In the genomic region with DNA sequence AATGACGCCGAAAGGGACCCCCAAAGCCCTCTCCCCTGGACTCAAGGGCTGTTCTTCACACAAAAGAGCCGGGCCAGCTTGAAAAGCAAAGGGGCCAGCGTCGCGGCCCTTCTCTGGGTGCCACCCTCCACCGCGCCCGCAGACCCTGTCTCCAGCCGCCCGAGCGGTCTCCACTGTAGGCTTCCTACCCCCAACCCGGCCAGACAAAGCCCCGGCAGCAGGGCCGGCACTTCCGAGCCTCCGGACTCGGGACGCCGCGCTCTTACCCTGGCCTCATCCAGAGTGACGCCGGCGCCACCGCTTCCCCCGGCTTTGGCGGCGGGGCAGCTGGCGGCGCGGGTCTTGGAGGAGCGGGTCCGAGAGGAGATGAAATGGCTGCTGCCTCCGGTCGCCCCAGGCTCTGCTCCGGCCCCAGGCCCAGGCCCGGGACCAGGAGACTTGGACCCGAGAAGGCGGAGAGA, we compare ENCODE assay signal across 8 cellular contexts. TPM values are rescaled to one million over a fixed set of nuclear protein-coding genes. Genes with fewer than 3 reads are reported as not detected.
A peak's percentile ranks its signal among the peaks of the same experiment; 100 is the strongest.
DNase-seq lines count a peak whose midpoint lies in the region; ATAC-seq, FAIRE-seq and TF ChIP-seq lines count a peak whose summit lies in the region.

No MANE protein-coding gene starts in this region.

- BruUV-seq in GM12878 (replicated peaks; lab: Mats Ljungman, UMichigan), result no TSS peak

- SMC1A ChIA-PET in GM12878 (lab: Charles Lee; ENCODE audit: uncharacterized antibody, unreplicated experiment), result interaction anchor here (0.6 to 5.5 kb wide), 25 partner anchors 9 to 424 kb away, joined by 3 to 83 read pairs (median 9); partner anchors contain the start of genes SF3B6, TP53I3, UBXN2A and WDCP

- H3K27ac ChIP-seq in RWPE1 (peak overlapping the region; percentile 92), GM12878 (ENCODE audit: control insufficient read depth, insufficient read depth) (peak overlapping the region; percentile 99)

- TF ChIP-seq RAD21 in GM12878 (IDR thresholded peaks at IDR 0.05; ENCODE audit: insufficient read depth, low read depth, low read length), result no peak

- H3K27me3 ChIP-seq in GM12878 (replicated peaks in 1 of 2; ENCODE audit: control insufficient read depth in 2 of 2, insufficient read depth in 2 of 2, low read length in 1 of 2), result no peaks in the 10 kb centered on the region

- no peaks in the 10 kb centered on the region for H4K20me1 ChIP-seq in GM12878 (ENCODE audit: control insufficient read depth, insufficient read depth)

- TF ChIP-seq POLR2A in GM12878 (IDR thresholded peaks at IDR 0.05; ENCODE audit: low read depth, low read length), result no peak

- under 1% methylated on average over 34 of the region's 39 CpGs for WGBS in GM12878 (ENCODE audit: insufficient coverage, insufficient replicate concordance, low lambda C conversion rate, missing lambda C conversion rate)

- peak overlapping the region; percentile 75 for H3K4me3 ChIP-seq in GM12878

- H3K9me3 ChIP-seq in GM12878 (replicated peaks; ENCODE audit: control insufficient read depth, insufficient read depth, low read length), result no peaks in the 10 kb centered on the region

- peaks cover 10% of the 10 kb centered on the region for H3K4me1 ChIP-seq in GM12878 (ENCODE audit: control insufficient read depth, insufficient read depth, low read length)

- peak overlapping the region; percentile 68 for H2AFZ ChIP-seq in GM12878 (ENCODE audit: control insufficient read depth, low read depth, low read length)

- H3K79me2 ChIP-seq in GM12878 (ENCODE audit: control insufficient read depth, insufficient read depth, low read length), result peaks cover 69% of the 10 kb centered on the region

- POLR2A ChIA-PET in RWPE1 (lab: Yijun Ruan, JAX; ENCODE audit: low non-redundant PET) (interaction anchor here (0.7 to 2.5 kb wide), 2 partner anchors 14 to 123 kb away, joined by 3 to 36 read pairs; partner anchors contain the start of gene UBXN2A), GM12878 (lab: Charles Lee) (interaction anchor here (0.6 to 6.5 kb wide), 17 partner anchors 11 to 433 kb away, joined by 3 to 97 read pairs (median 5); partner anchors contain the start of genes SF3B6, TP53I3, UBXN2A and WDCP)

- H3K4me2 ChIP-seq in GM12878 (ENCODE audit: control insufficient read depth, insufficient read depth), result peak overlapping the region; percentile 51; the same call in 1 of the 2 replicates

- H3K36me3 ChIP-seq in GM12878 (ENCODE audit: control insufficient read depth in 2 of 2, insufficient read depth in 2 of 2, low read length in 1 of 2), result no peaks in the 10 kb centered on the region; a peak in 1 of 4 replicates

- in situ Hi-C loops in GM12878 (cut with MboI), result no loop called here

- CTCF ChIA-PET in RWPE1 (lab: Yijun Ruan, JAX) (interaction anchor here (0.6 to 2.4 kb wide), 12 partner anchors 13 to 410 kb away, joined by 3 to 11 read pairs (median 3); partner anchors contain the start of genes SF3B6, TP53I3 and UBXN2A), GM12878 (lab: Yijun Ruan, JAX) (interaction anchor here (0.6 to 5.1 kb wide), 22 partner anchors 8 to 416 kb away, joined by 3 to 121 read pairs (median 6); partner anchors contain the start of genes FKBP1B, SF3B6, TP53I3 and UBXN2A)

- peak; percentile 25 for DNase-seq in stimulated activated CD8-positive, alpha-beta memory T cell treated with anti-CD3 and anti-CD28 coated beads, Interleukin-12 subunit alpha, Interleukin-12 subunit beta, amount 100 ng/mL, for 4 hours (ENCODE audit: low read depth)
- no peak for DNase-seq in stimulated activated CD8-positive, alpha-beta memory T cell treated with anti-CD3 and anti-CD28 coated beads, Interleukin-4, amount 100 ng/mL, for 48 hours
- peak; percentile 35 for DNase-seq in RWPE1 (ENCODE audit: low spot score)
- no peak for DNase-seq in GM12878 (ENCODE audit: low read depth, low spot score)
- DNase-seq in iris pigment epithelial cell (ENCODE audit: low read depth), result peak; percentile 35
- peak; percentile 57 for DNase-seq in stimulated activated CD4-positive, alpha-beta T cell treated with anti-CD3 and anti-CD28 coated beads, Interleukin-15, amount 100 ng/mL, for 24 hours
- no peak for DNase-seq in GF-D8 (lab: John Stamatoyannopoulos, UW)

- RAD21 ChIA-PET in GM12878 (lab: Charles Lee; ENCODE audit: unreplicated experiment), result interaction anchor here (0.7 to 6.9 kb wide), 34 partner anchors 8 to 458 kb away, joined by 3 to 111 read pairs (median 6); partner anchors contain the start of genes FAM228B, FKBP1B, SF3B6 and TP53I3

- ATAC-seq in HG02981 (IDR thresholded peaks at IDR 0.05; ENCODE audit: unreplicated experiment), result peak; percentile 19
- peak; percentile 52 for ATAC-seq in GM12878

- H3K9ac ChIP-seq in GM12878 (ENCODE audit: control insufficient read depth, insufficient read depth, low read length), result peak overlapping the region; percentile 96

- no peak for TF ChIP-seq EP300 in GM12878 (IDR thresholded peaks at IDR 0.05; ENCODE audit: borderline replicate concordance in 1 of 2, control insufficient read depth in 1 of 2, low read depth in 2 of 2, low read length in 2 of 2)

- FAIRE-seq in GM12878 (lab: Jason Lieb, UNC), result no peak

- intact Hi-C loops in GM12878 (cut with micrococcal nuclease; ENCODE audit: unreplicated experiment), result loop anchor here (1.0 to 5.0 kb wide), 6 partner anchors 34 to 196 kb away; partner anchors contain the start of genes FAM228B, FKBP1B, PFN4 and SF3B6

- TF ChIP-seq CTCF in RWPE1 (conservative IDR thresholded peaks at IDR 0.05; ENCODE audit: low read depth) (no peak), GM12878 (IDR thresholded peaks at IDR 0.05 in 2 of 3, conservative IDR thresholded peaks at IDR 0.05 in 1 of 3; ENCODE audit: control insufficient read depth in 2 of 3, extremely low read depth in 1 of 3, insufficient read depth in 1 of 3, low read depth in 3 of 3, low read length in 3 of 3) (no peak)

TF ChIP-seq in GM12878, 131 proteins besides CTCF, POLR2A, EP300 and RAD21 (continues in another document):
- TF ChIP-seq TCF3 (IDR thresholded peaks at IDR 0.05; ENCODE audit: borderline replicate concordance, insufficient read depth, low read depth, low read length), result no peak
- 0 out of 2 replicates have a peak, but pooled peaks have one; percentile 4 for TF ChIP-seq NR2F1 (conservative IDR thresholded peaks at IDR 0.05)
- TF ChIP-seq IRF3 (IDR thresholded peaks at IDR 0.05), result no peak
- peak; percentile 21; the same call in 1 of the 2 replicates for TF ChIP-seq IKZF1 (conservative IDR thresholded peaks at IDR 0.05)
- TF ChIP-seq GATAD2B (conservative IDR thresholded peaks at IDR 0.05; ENCODE audit: low read depth), result peak; percentile 80; the same call in 1 of the 2 replicates

RNA-seq across cellular contexts. Expression of gene ATAD2B, which starts 0.6 kb away (rescaled TPM):
- 171 and 176 TPM in 2 replicates for total RNA-seq in GM12878 (2013; cell fraction: nucleolus; rRNA removed)
- total RNA-seq in GM12878 (2014; rRNA removed), result 21.5 and 28.9 TPM in 2 replicates
- 28.9 and 29.9 TPM in 2 replicates for total RNA-seq in GM12878 (2014; rRNA removed; fragmentation: Illumina TruSeq; extraction: Trizol)
- 22.8 and 29.9 TPM in 2 replicates for total RNA-seq in GM12878 (2021)
- polyA plus RNA-seq in GM12878 (2011; ENCODE audit: low read depth), result 3.7 TPM
- polyA plus RNA-seq in GM12878 (2011; rRNA removed), result 15.7 and 23.1 TPM in 2 replicates
- 3.4 and 4.2 TPM in 2 replicates for polyA plus RNA-seq in GM12878 (2011; cell fraction: cytosol; rRNA removed)
- 36.1 and 37.4 TPM in 2 replicates for polyA plus RNA-seq in GM12878 (2011; cell fraction: nucleus; rRNA removed)
- polyA plus RNA-seq in GM12878 (2012), result 5.5 and 8.0 TPM in 2 replicates
- 17.9 and 21.1 TPM in 2 replicates for polyA plus RNA-seq in GM12878 (2014; fragmentation: Illumina TruSeq; extraction: Trizol)
- 1 to 10 TPM; 3.6 to 5.4 TPM for polyA plus RNA-seq in GM12878 (2014; fragmentation: Nextera tagmentation; extraction: Ambion mirVana)
- polyA plus RNA-seq in GM12878 (2014; rRNA removed), result 10.5 and 11.0 TPM in 2 replicates
- 10 to 100 TPM; 15.5 to 19.5 TPM for polyA plus RNA-seq in GM12878 (2016; fragmentation: Nextera tagmentation; extraction: Ambion mirVana)
- polyA minus RNA-seq in GM12878 (2011; rRNA and poly(A)+ RNA removed), result 27.9 and 31.0 TPM in 2 replicates
- polyA minus RNA-seq in GM12878 (2011; cell fraction: cytosol; rRNA and poly(A)+ RNA removed), result 9.0 and 9.6 TPM in 2 replicates
- 58.0 and 82.6 TPM in 2 replicates for polyA minus RNA-seq in GM12878 (2011; cell fraction: nucleus; rRNA and poly(A)+ RNA removed)

RNA-seq across cellular contexts. Expression of gene UBXN2A, which starts 13.9 kb away (rescaled TPM):
- 12.6 and 16.0 TPM in 2 replicates for total RNA-seq in GM12878 (2013; cell fraction: nucleolus; rRNA removed)
- total RNA-seq in GM12878 (2014; rRNA removed) (13.4 and 15.7 TPM in 2 replicates), GM12878 (2014; rRNA removed; fragmentation: Illumina TruSeq; extraction: Trizol) (16.6 and 16.8 TPM in 2 replicates), GM12878 (2021) (14.0 and 15.8 TPM in 2 replicates)
- polyA plus RNA-seq in GM12878 (2011; ENCODE audit: low read depth), result 5.8 TPM
- polyA plus RNA-seq in GM12878 (2011; rRNA removed) (11.8 and 19.2 TPM in 2 replicates), GM12878 (2014; fragmentation: Illumina TruSeq; extraction: Trizol) (17.6 and 19.0 TPM in 2 replicates), GM12878 (2014; fragmentation: Nextera tagmentation; extraction: Ambion mirVana) (1 to 10 TPM; 3.7 to 7.2 TPM), GM12878 (2014; rRNA removed) (10.8 and 10.9 TPM in 2 replicates), GM12878 (2016; fragmentation: Nextera tagmentation; extraction: Ambion mirVana) (10 to 100 TPM; 19.2 to 23.5 TPM)
- polyA plus RNA-seq in GM12878 (2011; cell fraction: cytosol; rRNA removed), result 4.7 and 5.3 TPM in 2 replicates
- 1.7 and 2.3 TPM in 2 replicates for polyA plus RNA-seq in GM12878 (2011; cell fraction: nucleus; rRNA removed)
- 8.7 and 10.3 TPM in 2 replicates for polyA plus RNA-seq in GM12878 (2012)
- polyA minus RNA-seq in GM12878 (2011; rRNA and poly(A)+ RNA removed), result 5.2 and 5.8 TPM in 2 replicates
- 4.0 and 4.7 TPM in 2 replicates for polyA minus RNA-seq in GM12878 (2011; cell fraction: cytosol; rRNA and poly(A)+ RNA removed)
- polyA minus RNA-seq in GM12878 (2011; cell fraction: nucleus; rRNA and poly(A)+ RNA removed), result 2.1 and 5.5 TPM in 2 replicates

Comparison
In these comparisons a context has a peak if more than half of its experiments do, and no peak if none do; other contexts are left out.
1. DNase-seq: peak in stimulated activated CD8-positive, alpha-beta memory T cell treated with anti-CD3 and anti-CD28 coated beads, Interleukin-12 subunit alpha, Interleukin-12 subunit beta, amount 100 ng/mL, for 4 hours (single experiment), RWPE1 (single experiment), iris pigment epithelial cell (single experiment) and stimulated activated CD4-positive, alpha-beta T cell treated with anti-CD3 and anti-CD28 coated beads, Interleukin-15, amount 100 ng/mL, for 24 hours (single experiment); none in stimulated activated CD8-positive, alpha-beta memory T cell treated with anti-CD3 and anti-CD28 coated beads, Interleukin-4, amount 100 ng/mL, for 48 hours (single experiment), GM12878 (single experiment) and GF-D8 (single experiment).